ENCODE assay signal across 1 cellular context in the genomic region with DNA sequence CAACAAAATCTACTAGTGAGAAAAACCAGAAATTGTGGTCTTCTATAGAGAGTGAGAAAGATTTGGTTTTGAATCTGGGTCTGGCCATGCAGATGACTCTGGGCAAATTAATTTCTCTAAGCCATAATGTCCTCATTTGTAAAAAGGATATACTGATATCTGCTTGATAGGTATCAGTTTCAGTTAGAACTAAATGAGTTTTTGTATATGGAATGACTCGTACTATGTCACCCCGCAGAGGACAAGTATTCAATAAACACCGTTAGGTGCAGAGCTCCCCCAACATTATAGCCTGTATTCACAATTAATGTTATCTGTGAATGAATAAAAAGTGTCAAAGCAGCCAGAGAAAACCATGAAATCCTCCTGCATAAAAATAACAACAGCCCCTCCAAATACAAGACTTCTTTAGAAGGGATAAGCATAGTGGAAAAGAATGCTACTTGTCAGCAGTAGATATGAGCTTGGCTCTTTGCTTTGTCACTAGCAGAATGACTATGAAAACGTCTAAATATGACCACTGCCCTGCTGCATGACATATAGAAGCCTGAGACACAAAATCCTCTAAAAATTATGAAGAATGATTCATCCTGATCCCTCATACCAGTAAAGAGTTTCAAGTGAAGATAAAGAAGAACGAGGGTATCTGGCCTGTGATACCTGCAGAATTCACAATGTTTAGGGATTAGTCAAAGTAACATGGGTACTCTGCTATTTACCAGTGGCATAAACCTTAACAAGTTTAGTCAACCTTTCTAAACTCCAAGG.
TF ChIP-seq lines count a peak whose summit lies in the region.

No MANE protein-coding gene starts in this region.

TF ChIP-seq in HepG2, 621 proteins besides CTCF, POLR2A, EP300 and RAD21:
- TF ChIP-seq, protein P1, sequence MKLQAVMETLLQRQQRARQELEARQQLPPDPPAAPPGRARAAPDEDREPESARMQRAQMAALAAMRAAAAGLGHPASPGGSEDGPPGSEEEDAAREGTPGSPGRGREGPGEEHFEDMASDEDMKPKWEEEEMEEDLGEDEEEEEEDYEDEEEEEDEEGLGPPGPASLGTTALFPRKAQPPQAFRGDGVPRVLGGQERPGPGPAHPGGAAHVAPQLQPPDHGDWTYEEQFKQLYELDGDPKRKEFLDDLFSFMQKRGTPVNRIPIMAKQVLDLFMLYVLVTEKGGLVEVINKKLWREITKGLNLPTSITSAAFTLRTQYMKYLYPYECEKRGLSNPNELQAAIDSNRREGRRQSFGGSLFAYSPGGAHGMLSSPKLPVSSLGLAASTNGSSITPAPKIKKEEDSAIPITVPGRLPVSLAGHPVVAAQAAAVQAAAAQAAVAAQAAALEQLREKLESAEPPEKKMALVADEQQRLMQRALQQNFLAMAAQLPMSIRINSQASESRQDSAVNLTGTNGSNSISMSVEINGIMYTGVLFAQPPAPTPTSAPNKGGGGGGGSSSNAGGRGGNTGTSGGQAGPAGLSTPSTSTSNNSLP (IDR thresholded peaks at IDR 0.05; ENCODE audit: low read depth, low read length) = no peak
TF ChIP-seq in HepG2: peak in this region for 0.
